In genomic region chr6:51814418-51814817, GRCh38 we compare ENCODE assay signal across 15 cellular contexts.
A peak's percentile ranks its signal among the peaks of the same experiment; 100 is the strongest.
DNase-seq lines count a peak whose midpoint lies in the region; ATAC-seq and TF ChIP-seq lines count a peak whose summit lies in the region.
"Had no signal": no experiment of that assay in that cellular context is flagged by ENCODE, and none has a peak within 500 bp of the region (broad histone marks: within the 10 kb centered on the region; RNA-seq: fewer than 3 reads in every experiment).

No MANE protein-coding gene starts in this region.

- H3K4me3 Mint-ChIP-seq in nephron progenitor cell, result no peak overlapping the region
- H3K4me3 Mint-ChIP-seq: activated T-cell treated with anti-CD3 and anti-CD28 coated beads, Interleukin-2, amount 50 U/mL, for 24 hours; stimulated activated effector memory CD8-positive, alpha-beta T cell treated with anti-CD3 and anti-CD28 coated beads, Interleukin-12 subunit alpha, Interleukin-12 subunit beta, amount 100 ng/mL, for 72 hours had no signal

- peaks cover 9% of the 10 kb centered on the region for H3K9me3 Mint-ChIP-seq in nephron progenitor cell
- H3K9me3 Mint-ChIP-seq: activated T-cell treated with anti-CD3 and anti-CD28 coated beads, Interleukin-2, amount 50 U/mL, for 24 hours; stimulated activated effector memory CD8-positive, alpha-beta T cell treated with anti-CD3 and anti-CD28 coated beads, Interleukin-12 subunit alpha, Interleukin-12 subunit beta, amount 100 ng/mL, for 72 hours had no signal

- H3K27me3 ChIP-seq in esophagus muscularis mucosa, result no peaks in the 10 kb centered on the region
- H3K27me3 ChIP-seq: upper lobe of left lung had no signal

- H3K27me3 Mint-ChIP-seq in nephron progenitor cell (ENCODE audit: low read depth, poor library complexity), result no peaks in the 10 kb centered on the region
- H3K27me3 Mint-ChIP-seq: activated T-cell treated with anti-CD3 and anti-CD28 coated beads, Interleukin-2, amount 50 U/mL, for 24 hours had no signal

- H3K36me3 ChIP-seq in esophagus muscularis mucosa, result no peaks in the 10 kb centered on the region
- H3K36me3 ChIP-seq: upper lobe of left lung had no signal

- DNase-seq in NCI-H2171 treated with DMSO at 0.1 percent for 48 hours (lab: John Stamatoyannopoulos, UW), result peak; percentile 5
- DNase-seq in NCI-H2171 (lab: John Stamatoyannopoulos, UW), result no peak
- peak; percentile 94 for DNase-seq in NCI-H526 treated with DMSO at 0.1 percent for 48 hours (lab: John Stamatoyannopoulos, UW)
- no peak for DNase-seq in nephron progenitor cell
- DNase-seq in esophagus muscularis mucosa (ENCODE audit: extremely low spot score), result no peak
- DNase-seq: activated CD4-positive, alpha-beta T cell treated with anti-CD3 and anti-CD28 coated beads for 48 hours; activated T-cell treated with anti-CD3 and anti-CD28 coated beads, Interleukin-2, amount 50 U/mL, for 24 hours; kidney glomerular epithelial cell; NCI-H774; upper lobe of left lung had no signal

- no peak overlapping the region for H3K27ac ChIP-seq in esophagus muscularis mucosa (replicated peaks in 1 of 4)
- H3K27ac ChIP-seq: upper lobe of left lung had no signal

- ATAC-seq in HG03565 (IDR thresholded peaks at IDR 0.05; ENCODE audit: unreplicated experiment) (peak; percentile 80), HG03159 (IDR thresholded peaks at IDR 0.05; ENCODE audit: unreplicated experiment) (no peak), GM19324 (IDR thresholded peaks at IDR 0.05; ENCODE audit: low FRiP score, unreplicated experiment) (no peak)
- ATAC-seq: HCT116; stimulated activated effector memory CD8-positive, alpha-beta T cell treated with anti-CD3 and anti-CD28 coated beads, Interleukin-12 subunit alpha, Interleukin-12 subunit beta, amount 100 ng/mL, for 72 hours had no signal

- H3K27ac Mint-ChIP-seq in nephron progenitor cell, result no peak overlapping the region
- H3K27ac Mint-ChIP-seq: activated T-cell treated with anti-CD3 and anti-CD28 coated beads, Interleukin-2, amount 50 U/mL, for 24 hours; stimulated activated effector memory CD8-positive, alpha-beta T cell treated with anti-CD3 and anti-CD28 coated beads, Interleukin-12 subunit alpha, Interleukin-12 subunit beta, amount 100 ng/mL, for 72 hours had no signal

- TF ChIP-seq POLR2A in esophagus muscularis mucosa (IDR thresholded peaks at IDR 0.05; ENCODE audit: low read depth), result no peak

- no peak overlapping the region for H3K4me3 ChIP-seq in esophagus muscularis mucosa
- H3K4me3 ChIP-seq: upper lobe of left lung had no signal

- peaks cover 28% of the 10 kb centered on the region for H3K4me1 Mint-ChIP-seq in nephron progenitor cell
- H3K4me1 Mint-ChIP-seq: stimulated activated effector memory CD8-positive, alpha-beta T cell treated with anti-CD3 and anti-CD28 coated beads, Interleukin-12 subunit alpha, Interleukin-12 subunit beta, amount 100 ng/mL, for 72 hours had no signal

- 63% methylated on average over 1 of the region's 1 CpG for WGBS in esophagus muscularis mucosa

- TF ChIP-seq CTCF in nephron progenitor cell (IDR thresholded peaks at IDR 0.05), result no peak
- no peak for TF ChIP-seq CTCF in esophagus muscularis mucosa (IDR thresholded peaks at IDR 0.05)

- intact Hi-C loops in esophagus muscularis mucosa (cut with DNase I), result no loop called here

- H3K9me3 ChIP-seq in esophagus muscularis mucosa, result peaks cover 0 to 12% (median under 1%) of the 10 kb centered on the region in 4 donors
- H3K9me3 ChIP-seq: upper lobe of left lung had no signal

- no peaks in the 10 kb centered on the region for H3K4me1 ChIP-seq in esophagus muscularis mucosa
- H3K4me1 ChIP-seq: upper lobe of left lung had no signal

- TF ChIP-seq EP300 in esophagus muscularis mucosa (IDR thresholded peaks at IDR 0.05), result no peak

- H3K36me3 Mint-ChIP-seq in nephron progenitor cell (ENCODE audit: low read depth), result no peaks in the 10 kb centered on the region
- H3K36me3 Mint-ChIP-seq: stimulated activated effector memory CD8-positive, alpha-beta T cell treated with anti-CD3 and anti-CD28 coated beads, Interleukin-12 subunit alpha, Interleukin-12 subunit beta, amount 100 ng/mL, for 72 hours had no signal

Comparison
In these comparisons a context has a peak if more than half of its experiments do, and no peak if none do; other contexts are left out.
1. DNase-seq: peak in NCI-H2171 treated with DMSO at 0.1 percent for 48 hours (single experiment) and NCI-H526 treated with DMSO at 0.1 percent for 48 hours (single experiment); none in NCI-H2171 (single experiment), nephron progenitor cell (single experiment) and esophagus muscularis mucosa (single experiment).